8 cellular contexts compared by ENCODE assay signal in genomic region chr14:103281496-103282231, GRCh38. TPM values are rescaled to one million over a fixed set of nuclear protein-coding genes. Genes with fewer than 3 reads are reported as not detected.
DNase-seq lines count a peak whose midpoint lies in the region; ATAC-seq lines count a peak whose summit lies in the region.

No MANE protein-coding gene starts in this region.

- ATAC-seq in HG02588 (IDR thresholded peaks at IDR 0.05; ENCODE audit: unreplicated experiment) = no peak

- peak; percentile 43 for DNase-seq in H4 (ENCODE audit: low spot score)
- peak; percentile 21 for DNase-seq in RKO (ENCODE audit: low spot score)
- DNase-seq in fibroblast of the conjunctiva (ENCODE audit: low read depth) = peak; percentile 21
- peak; percentile 11 for DNase-seq in pulmonary artery endothelial cell (ENCODE audit: low read depth, low spot score)
- no peak for DNase-seq in caudate nucleus (lab: John Stamatoyannopoulos, UW)
- no peak for DNase-seq in NCI-H128 (lab: John Stamatoyannopoulos, UW; ENCODE audit: unreplicated experiment)
- no peak for DNase-seq in activated CD4-positive, alpha-beta T cell treated with anti-CD3 and anti-CD28 coated beads, Interleukin-2, amount 50 U/mL, for 4 hours

- no peak overlapping the region for H3K27ac ChIP-seq in caudate nucleus (ENCODE audit: low read depth, low read length)

RNA-seq across cellular contexts. Expression of gene EIF5, which starts 52.4 kb away (rescaled TPM):
- total RNA-seq in H4 (2014; rRNA removed; shearing (Covaris generic)) = 87.3 and 145 TPM in 2 replicates
- total RNA-seq in pulmonary artery endothelial cell = 159 and 250 TPM in 2 replicates

Comparison
In these comparisons a context has a peak if more than half of its experiments do, and no peak if none do; other contexts are left out.
1. DNase-seq: peak in H4 (single experiment), RKO (single experiment), fibroblast of the conjunctiva (single experiment) and pulmonary artery endothelial cell (single experiment); none in caudate nucleus (0 of 61), NCI-H128 (single experiment) and activated CD4-positive, alpha-beta T cell treated with anti-CD3 and anti-CD28 coated beads, Interleukin-2, amount 50 U/mL, for 4 hours (0 of 2).